In genomic region chr6:37698264-37699137, GRCh38 we compare ENCODE assay signal across 8 cellular contexts. TPM values are rescaled to one million over a fixed set of nuclear protein-coding genes. Genes with fewer than 3 reads are reported as not detected.
DNase-seq lines count a peak whose midpoint lies in the region; ATAC-seq and TF ChIP-seq lines count a peak whose summit lies in the region.

No MANE protein-coding gene starts in this region.

- peak; percentile 66 for DNase-seq in DND-41
- DNase-seq in T-helper 9 cell: peak; percentile 43
- DNase-seq in T47D (ENCODE audit: low read depth in 1 of 2, low spot score in 1 of 2): peak; percentile 40 to 56
- peak; percentile 38 for DNase-seq in iris pigment epithelial cell (ENCODE audit: low read depth)
- peak; percentile 74 for DNase-seq in stimulated activated CD4-positive, alpha-beta T cell treated with anti-CD3 and anti-CD28 coated beads, Interleukin-15, amount 100 ng/mL, for 24 hours
- DNase-seq in A172 (ENCODE audit: low spot score): no peak

- peak overlapping the region; percentile 38 to 57; a peak in 3 of 4 replicates for H3K4me3 ChIP-seq in DND-41 (ENCODE audit: low read depth in 1 of 2, low read length in 2 of 2)

- in situ Hi-C loops in T47D (cut with HindIII; ENCODE audit: low pct_unique_long_range_greater_than_20kb, low sequenced_read_pairs): no loop called here

- peak overlapping the region; percentile 89 for H3K4me2 ChIP-seq in DND-41 (ENCODE audit: insufficient read depth, low read length)

- H3K4me1 ChIP-seq in DND-41 (ENCODE audit: insufficient read depth, low read length): peaks cover 39% of the 10 kb centered on the region

- H3K36me3 ChIP-seq in DND-41 (ENCODE audit: insufficient read depth, low read length) (no peaks in the 10 kb centered on the region), KOPT-K1 (ENCODE audit: insufficient read depth, low read length) (no peaks in the 10 kb centered on the region)

- H3K27ac ChIP-seq in DND-41 (ENCODE audit: low read length) (peak overlapping the region; percentile 6; the same call in 1 of the 2 replicates), KOPT-K1 (ENCODE audit: low read depth, low read length, poor library complexity, severe bottlenecking) (peak overlapping the region; percentile 20)

- TF ChIP-seq CTCF in DND-41 (IDR thresholded peaks at IDR 0.05; ENCODE audit: borderline replicate concordance, extremely low read depth, low read length, poor library complexity, severe bottlenecking): no peak

- H4K20me1 ChIP-seq in DND-41 (ENCODE audit: insufficient read depth, low read length): peaks cover 30% of the 10 kb centered on the region

- no peaks in the 10 kb centered on the region for H3K9me3 ChIP-seq in DND-41 (ENCODE audit: insufficient read depth, low read length, severe bottlenecking)
- no peaks in the 10 kb centered on the region for H3K9me3 ChIP-seq in KOPT-K1 (ENCODE audit: insufficient read depth, low read length, poor library complexity, severe bottlenecking)

- ATAC-seq in DND-41 (ENCODE audit: insufficient read depth, low read depth): peak; percentile 46
- no peak for ATAC-seq in HG03469 (IDR thresholded peaks at IDR 0.05; ENCODE audit: unreplicated experiment)

- peak overlapping the region; percentile 75 for H2AFZ ChIP-seq in DND-41 (ENCODE audit: low read depth, low read length)

- H3K9ac ChIP-seq in DND-41 (ENCODE audit: low read depth, low read length): peak overlapping the region; percentile 67

- H3K27me3 ChIP-seq in DND-41 (ENCODE audit: insufficient read depth, low read length, poor library complexity): peaks cover 80% of the 10 kb centered on the region

- H3K79me2 ChIP-seq in DND-41 (ENCODE audit: insufficient read depth, low read length): no peaks in the 10 kb centered on the region

RNA-seq across cellular contexts. Expression of gene MDGA1, which starts 0.8 kb away (rescaled TPM):
- total RNA-seq in A172 (2014; rRNA removed; shearing (Covaris generic)): 5.8 and 10.0 TPM in 2 replicates
